In the genomic region with DNA sequence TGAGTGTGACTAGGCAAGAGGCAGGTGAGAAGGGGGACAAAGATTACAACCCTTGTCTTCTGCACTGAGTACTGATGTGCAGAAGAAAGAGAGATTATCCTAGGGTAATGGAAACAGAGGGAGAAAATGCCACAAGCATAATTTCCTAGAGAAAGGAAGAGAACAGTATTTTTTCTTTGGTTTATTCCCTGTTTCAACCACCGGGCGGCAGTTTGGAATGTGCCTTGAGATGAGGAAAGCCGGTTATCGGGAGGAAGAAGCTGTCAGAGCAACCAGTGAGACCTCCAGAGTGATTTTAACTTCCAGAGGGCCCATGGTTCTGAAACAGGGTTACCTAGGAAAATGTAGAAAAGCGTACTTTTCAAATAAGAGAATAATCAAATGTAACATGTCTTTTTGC, we compare ENCODE assay signal across 8 cellular contexts.
DNase-seq lines count a peak whose midpoint lies in the region; ATAC-seq and TF ChIP-seq lines count a peak whose summit lies in the region.

No MANE protein-coding gene starts in this region.

- H3F3A ChIP-seq in SU-DHL-6 (ENCODE audit: insufficient read depth): no peaks in the 10 kb centered on the region; the same call in 1 of the 2 replicates

- H3K27me3 ChIP-seq in SU-DHL-6 (ENCODE audit: low read length): no peaks in the 10 kb centered on the region
- no peaks in the 10 kb centered on the region for H3K27me3 ChIP-seq in gastroesophageal sphincter
- no peaks in the 10 kb centered on the region for H3K27me3 ChIP-seq in psoas muscle (ENCODE audit: insufficient read depth in 3 of 3, low read length in 2 of 3)

- TF ChIP-seq EP300 in gastroesophageal sphincter (IDR thresholded peaks at IDR 0.05): no peak

- no peak overlapping the region for H3K9ac ChIP-seq in SU-DHL-6 (ENCODE audit: low read length)

- no peaks in the 10 kb centered on the region for H3K9me3 ChIP-seq in SU-DHL-6 (ENCODE audit: insufficient read depth, low read length)
- no peaks in the 10 kb centered on the region for H3K9me3 ChIP-seq in gastroesophageal sphincter
- H3K9me3 ChIP-seq in psoas muscle: no peaks in the 10 kb centered on the region

- H3K36me3 ChIP-seq in SU-DHL-6 (ENCODE audit: low read length): peaks cover 27% of the 10 kb centered on the region
- H3K36me3 ChIP-seq in gastroesophageal sphincter: peaks cover 0 to 44% of the 10 kb centered on the region in 2 donors
- H3K36me3 ChIP-seq in psoas muscle (ENCODE audit: insufficient read depth in 1 of 2, low read depth in 1 of 2): peaks cover under 1 to 73% of the 10 kb centered on the region in 2 donors

- no peak overlapping the region for H2AFZ ChIP-seq in SU-DHL-6 (ENCODE audit: low read depth, low read length, severe bottlenecking)

- H3K4me3 ChIP-seq in SU-DHL-6 (ENCODE audit: insufficient read depth, low read length, poor library complexity, severe bottlenecking) (no peak overlapping the region), gastroesophageal sphincter (no peak overlapping the region), psoas muscle (no peak overlapping the region)

- peak; percentile 7 to 26 for DNase-seq in AML-193 (lab: John Stamatoyannopoulos, UW)
- peak; percentile 50 for DNase-seq in HCEC 1CT
- DNase-seq in psoas muscle: no peak

- intact Hi-C loops in psoas muscle (cut with DNase I): loop anchor here in 1 of 2 donors (10.0 kb wide), 2 partner anchors 103 to 283 kb away; no protein-coding TSS in a partner anchor

- no peaks in the 10 kb centered on the region for H4K20me1 ChIP-seq in SU-DHL-6 (ENCODE audit: low read depth, low read length)

- 24 to 25% methylated on average over 3 to 5 of the region's 5 CpGs for WGBS in gastroesophageal sphincter (ENCODE audit: low coverage in 1 of 2), 2 donors
- 45 to 54% (median 46%) methylated on average over 5 of the region's 5 CpGs for whole genome bisulfite sequencing in psoas muscle, 3 donors

- peaks cover 0 to 8% (median 0%) of the 10 kb centered on the region in 3 donors for H3K4me1 ChIP-seq in gastroesophageal sphincter
- H3K4me1 ChIP-seq in psoas muscle: no peaks in the 10 kb centered on the region

- TF ChIP-seq POLR2A in gastroesophageal sphincter (IDR thresholded peaks at IDR 0.05): no peak

- H3K79me2 ChIP-seq in SU-DHL-6 (ENCODE audit: insufficient read depth, low read length): no peaks in the 10 kb centered on the region

- H3K9me2 ChIP-seq in SU-DHL-6 (replicated peaks; ENCODE audit: insufficient read depth, low read length): no peaks in the 10 kb centered on the region

- ATAC-seq in gastroesophageal sphincter (no peak), psoas muscle (peak in 1 of 4 donors; percentile 33), GM21515 (IDR thresholded peaks at IDR 0.05; ENCODE audit: unreplicated experiment) (no peak), GM19023 (IDR thresholded peaks at IDR 0.05; ENCODE audit: unreplicated experiment) (no peak), GM21723 (IDR thresholded peaks at IDR 0.05; ENCODE audit: unreplicated experiment) (no peak)

- TF ChIP-seq CTCF in SU-DHL-6 (IDR thresholded peaks at IDR 0.05; ENCODE audit: insufficient read depth, low read length, poor library complexity, severe bottlenecking) (peak; percentile 12), gastroesophageal sphincter (IDR thresholded peaks at IDR 0.05) (peak; percentile 11 to 62 (median 54)), psoas muscle (IDR thresholded peaks at IDR 0.05) (peak; percentile 27)

- H3K27ac ChIP-seq in SU-DHL-6 (ENCODE audit: low read depth, low read length): no peak overlapping the region
- H3K27ac ChIP-seq in gastroesophageal sphincter: no peak overlapping the region
- no peak overlapping the region for H3K27ac ChIP-seq in psoas muscle

- H3K4me2 ChIP-seq in SU-DHL-6 (ENCODE audit: low read depth, low read length, poor library complexity, severe bottlenecking): no peak overlapping the region

Comparison
In these comparisons a context has a peak if more than half of its experiments do, and no peak if none do; other contexts are left out.
1. DNase-seq: peak in AML-193 (2 of 2) and HCEC 1CT (single experiment); none in psoas muscle (0 of 2).
2. Peak in every context shown above with its lines, with median percentiles within 50 percentile points of each other: CTCF ChIP-seq.